In the genomic region with DNA sequence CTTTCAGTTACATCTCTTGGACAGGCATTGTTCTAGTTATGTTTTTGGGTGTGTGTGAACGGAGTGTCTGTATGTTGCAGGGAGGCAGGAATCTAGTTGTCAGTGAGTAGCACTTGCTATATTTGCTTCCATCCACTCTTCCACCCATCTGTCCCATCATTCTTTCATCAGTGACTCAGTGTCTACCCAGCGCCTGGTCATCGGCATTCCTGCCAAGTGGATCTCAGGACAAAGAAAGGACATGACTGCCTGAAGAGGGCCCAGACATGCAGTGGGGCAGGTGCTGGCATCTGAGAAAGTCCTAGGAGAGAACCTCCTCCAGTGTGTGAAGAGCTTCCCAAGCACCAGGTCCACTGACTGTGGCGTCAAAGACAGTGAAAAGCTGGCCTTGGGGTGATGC, we compare ENCODE assay signal across 17 cellular contexts.
"Had no signal": no experiment of that assay in that cellular context is flagged by ENCODE, and none has a peak within 500 bp of the region (broad histone marks: within the 10 kb centered on the region; RNA-seq: fewer than 3 reads in every experiment).

No MANE protein-coding gene starts in this region.

- H3K4me1 ChIP-seq: heart left ventricle, stomach, transverse colon had no signal

- H3K27ac ChIP-seq: heart left ventricle, skin epidermis, stomach, thoracic aorta, transverse colon had no signal

- DNase-seq: heart left ventricle; hippocampal formation; left colon; left ventricle myocardium superior; mesenchymal stem cell; midbrain; naive thymus-derived CD4-positive, alpha-beta T cell; posterior cingulate gyrus; stimulated activated CD4-positive, alpha-beta T cell treated with anti-CD3 and anti-CD28 coated beads, Interleukin-12 subunit alpha, Interleukin-12 subunit beta, amount 100 ng/mL, for 4 hours; stimulated activated naive CD4-positive, alpha-beta T cell; stomach; substantia nigra; transverse colon had no signal

- H3K27me3 ChIP-seq: heart left ventricle, stomach, transverse colon had no signal

- H3K9me3 ChIP-seq: heart left ventricle, stomach, thoracic aorta, transverse colon had no signal

- ATAC-seq: heart left ventricle; left ventricle myocardium superior; naive thymus-derived CD4-positive, alpha-beta T cell; sciatic nerve had no signal

- H3K4me3 ChIP-seq: heart left ventricle, lung, skin epidermis, stomach, thoracic aorta, transverse colon had no signal

- H3K36me3 ChIP-seq: transverse colon had no signal
